In genomic region chr20:7673841-7674240, GRCh38 we compare ENCODE assay signal across 23 cellular contexts.
DNase-seq lines count a peak whose midpoint lies in the region; ATAC-seq and TF ChIP-seq lines count a peak whose summit lies in the region.
"Had no signal": no experiment of that assay in that cellular context is flagged by ENCODE, and none has a peak within 500 bp of the region (broad histone marks: within the 10 kb centered on the region; RNA-seq: fewer than 3 reads in every experiment).

No MANE protein-coding gene starts in this region.

- H3K4me1 Mint-ChIP-seq in CD8-positive, alpha-beta memory T cell, result no peaks in the 10 kb centered on the region
- H3K4me1 Mint-ChIP-seq: activated CD4-positive, alpha-beta T cell treated with anti-CD3 and anti-CD28 coated beads, Interleukin-2, amount 10 ng/mL, durations not matched to agents 24 days and 14 days; central memory CD8-positive, alpha-beta T cell had no signal

- H2BK15ac ChIP-seq in mesenchymal stem cell (ENCODE audit: low read depth, poor library complexity, severe bottlenecking), result no peak overlapping the region

- H3K36me3 Mint-ChIP-seq in CD8-positive, alpha-beta memory T cell, result no peaks in the 10 kb centered on the region

- H3K36me3 ChIP-seq in BJ (ENCODE audit: control insufficient read depth, insufficient read depth, low read length) (no peaks in the 10 kb centered on the region), mesenchymal stem cell (ENCODE audit: control insufficient read depth in 1 of 2, insufficient read depth in 2 of 2, low read depth in 1 of 2, low read length in 2 of 2) (no peaks in the 10 kb centered on the region)
- H3K36me3 ChIP-seq in CD8-positive, alpha-beta memory T cell (ENCODE audit: insufficient read depth, low read length), result no peaks in the 10 kb centered on the region
- H3K36me3 ChIP-seq: heart left ventricle, left ventricle myocardium inferior had no signal

- no peak overlapping the region for H3K4me2 ChIP-seq in mesenchymal stem cell (ENCODE audit: low read length, poor library complexity, severe bottlenecking)
- H3K4me2 ChIP-seq: smooth muscle cell had no signal

- peaks cover 0 to 21% (median 4%) of the 10 kb centered on the region in 5 donors for H3K9me3 Mint-ChIP-seq in CD8-positive, alpha-beta memory T cell
- H3K9me3 Mint-ChIP-seq: activated CD4-positive, alpha-beta T cell treated with anti-CD3 and anti-CD28 coated beads, Interleukin-2, amount 10 ng/mL, durations not matched to agents 24 days and 14 days had no signal

- no peak overlapping the region for H3K27ac Mint-ChIP-seq in CD8-positive, alpha-beta memory T cell
- H3K27ac Mint-ChIP-seq: activated CD4-positive, alpha-beta T cell treated with anti-CD3 and anti-CD28 coated beads, Interleukin-2, amount 10 ng/mL, durations not matched to agents 24 days and 14 days; HFFc6 had no signal

- no peak overlapping the region for H3K4me3 Mint-ChIP-seq in CD8-positive, alpha-beta memory T cell
- H3K4me3 Mint-ChIP-seq: activated CD4-positive, alpha-beta T cell treated with anti-CD3 and anti-CD28 coated beads, Interleukin-2, amount 10 ng/mL, durations not matched to agents 24 days and 14 days; central memory CD8-positive, alpha-beta T cell; HFFc6 had no signal

- H3K27me3 ChIP-seq in BJ (ENCODE audit: control insufficient read depth, insufficient read depth, low read length) (no peaks in the 10 kb centered on the region), mesenchymal stem cell (ENCODE audit: control insufficient read depth in 1 of 2, insufficient read depth in 1 of 2, low read length in 2 of 2) (no peaks in the 10 kb centered on the region)
- H3K27me3 ChIP-seq in CD8-positive, alpha-beta memory T cell (ENCODE audit: insufficient read depth, low read length, poor library complexity, severe bottlenecking), result no peaks in the 10 kb centered on the region
- H3K27me3 ChIP-seq: heart left ventricle had no signal

- H3K18ac ChIP-seq in mesenchymal stem cell (ENCODE audit: low read depth in 1 of 2, low read length in 2 of 2), result no peak overlapping the region

- no peak overlapping the region for H2BK5ac ChIP-seq in mesenchymal stem cell (ENCODE audit: low read depth, low read length, poor library complexity, severe bottlenecking)

- H2AK5ac ChIP-seq in mesenchymal stem cell (ENCODE audit: low read length, severe bottlenecking), result no peak overlapping the region

- no peak overlapping the region for H2BK120ac ChIP-seq in mesenchymal stem cell (ENCODE audit: low read depth, low read length)

- no peak overlapping the region for H3K14ac ChIP-seq in mesenchymal stem cell (ENCODE audit: low read length in 2 of 2)

- H3K23ac ChIP-seq in mesenchymal stem cell (ENCODE audit: low read length in 2 of 2), result no peak overlapping the region

- H3K79me1 ChIP-seq in mesenchymal stem cell (replicated peaks; ENCODE audit: low read length, poor library complexity, severe bottlenecking), result no peaks in the 10 kb centered on the region

- DNase-seq in BJ (ENCODE audit: low read depth), result peak; percentile 42
- DNase-seq in HS-5 (ENCODE audit: low read depth), result peak; percentile 48
- DNase-seq in brain pericyte (ENCODE audit: low read depth, low spot score), result peak; percentile 22
- DNase-seq in mesenchymal stem cell, result peak; percentile 45
- no peak for DNase-seq in GM13977 (ENCODE audit: low spot score)
- DNase-seq in ureter (ENCODE audit: low spot score), result no peak
- no peak for DNase-seq in CD8-positive, alpha-beta memory T cell
- DNase-seq: activated CD4-positive, alpha-beta T cell treated with anti-CD3 and anti-CD28 coated beads, Interleukin-2, amount 10 ng/mL, durations not matched to agents 24 days and 14 days; Calu3; effector CD4-positive, alpha-beta T cell; heart left ventricle; HFFc6; left ventricle myocardium inferior; mucosa of descending colon; NCI-H2029 treated with DMSO at 0.1 percent for 48 hours; NCI-H510A treated with DMSO at 0.1 percent for 48 hours; stimulated activated CD4-positive, alpha-beta T cell treated with anti-CD3 and anti-CD28 coated beads, Interleukin-4, amount 100 ng/mL, for 24 hours; substantia nigra had no signal

- TF ChIP-seq CTCF in BJ (IDR thresholded peaks at IDR 0.05; ENCODE audit: insufficient read depth, low read depth, low read length) (no peak), GM13977 (IDR thresholded peaks at IDR 0.05; ENCODE audit: extremely low read depth, insufficient read depth, missing control alignments) (no peak)

- no peak overlapping the region for H4K91ac ChIP-seq in mesenchymal stem cell (ENCODE audit: low read length)

- no peaks in the 10 kb centered on the region for H3K27me3 Mint-ChIP-seq in CD8-positive, alpha-beta memory T cell
- H3K27me3 Mint-ChIP-seq: activated CD4-positive, alpha-beta T cell treated with anti-CD3 and anti-CD28 coated beads, Interleukin-2, amount 10 ng/mL, durations not matched to agents 24 days and 14 days; central memory CD8-positive, alpha-beta T cell had no signal

- H3K9ac ChIP-seq in mesenchymal stem cell (ENCODE audit: low read length), result no peak overlapping the region

- H4K8ac ChIP-seq in mesenchymal stem cell (ENCODE audit: low read length), result no peak overlapping the region

- H3K9me3 ChIP-seq in mesenchymal stem cell (ENCODE audit: control insufficient read depth, low read length), result peaks cover 3% of the 10 kb centered on the region
- no peaks in the 10 kb centered on the region for H3K9me3 ChIP-seq in CD8-positive, alpha-beta memory T cell (ENCODE audit: low read length)
- H3K9me3 ChIP-seq: mucosa of descending colon had no signal

- no peak overlapping the region for H2AFZ ChIP-seq in mesenchymal stem cell (ENCODE audit: low read depth, low read length)

- 71% methylated on average over 2 of the region's 2 CpGs for WGBS in mesenchymal stem cell

- CTCF ChIA-PET in BJ (lab: Yijun Ruan, JAX), result no interaction called here
- CTCF ChIA-PET in CD8-positive, alpha-beta memory T cell (lab: Charles Lee), result no interaction called here

- H2BK12ac ChIP-seq in mesenchymal stem cell (ENCODE audit: low read length in 2 of 2), result no peak overlapping the region

- no peak overlapping the region for H3K4me3 ChIP-seq in BJ (ENCODE audit: low read depth, low read length)
- no peak overlapping the region for H3K4me3 ChIP-seq in mesenchymal stem cell (ENCODE audit: insufficient read depth in 1 of 2, low read depth in 1 of 2, low read length in 2 of 2)
- H3K4me3 ChIP-seq in CD8-positive, alpha-beta memory T cell (ENCODE audit: low read length), result no peak overlapping the region
- H3K4me3 ChIP-seq: GM12878, heart left ventricle, left ventricle myocardium inferior, mucosa of descending colon, smooth muscle cell had no signal

- no peak for ATAC-seq in GM18517 (IDR thresholded peaks at IDR 0.05; ENCODE audit: unreplicated experiment)
- ATAC-seq: esophagus mucosa, GM12878, heart left ventricle, mucosa of descending colon had no signal

- H3K4me1 ChIP-seq in mesenchymal stem cell (ENCODE audit: control insufficient read depth, insufficient read depth, low read depth, low read length), result no peaks in the 10 kb centered on the region
- no peaks in the 10 kb centered on the region for H3K4me1 ChIP-seq in CD8-positive, alpha-beta memory T cell (ENCODE audit: insufficient read depth, low read length)
- H3K4me1 ChIP-seq: heart left ventricle, left ventricle myocardium inferior had no signal

- POLR2A ChIA-PET in BJ (lab: Charles Lee), result no interaction called here
- POLR2A ChIA-PET in CD8-positive, alpha-beta memory T cell (lab: Charles Lee), result no interaction called here

- in situ Hi-C loops in GM13977 (cut with MboI; ENCODE audit: low pct_unique_long_range_greater_than_20kb, low sequenced_read_pairs, unreplicated experiment), result no loop called here

- no peak overlapping the region for H3K27ac ChIP-seq in mesenchymal stem cell (ENCODE audit: low read length, poor library complexity, severe bottlenecking)
- no peak overlapping the region for H3K27ac ChIP-seq in CD8-positive, alpha-beta memory T cell (ENCODE audit: low read depth, low read length)
- H3K27ac ChIP-seq: heart left ventricle, left ventricle myocardium inferior had no signal

- H3K4ac ChIP-seq in mesenchymal stem cell (ENCODE audit: low read depth in 1 of 2, low read length in 2 of 2), result no peak overlapping the region

Comparison
In these comparisons a context has a peak if more than half of its experiments do, and no peak if none do; other contexts are left out.
1. DNase-seq: peak in BJ (single experiment), HS-5 (single experiment), brain pericyte (single experiment) and mesenchymal stem cell (single experiment); none in GM13977 (single experiment), ureter (single experiment) and CD8-positive, alpha-beta memory T cell (0 of 5).